ENCODE assay signal across 8 cellular contexts in genomic region chr13:32314271-32314967, GRCh38. TPM values are rescaled to one million over a fixed set of nuclear protein-coding genes. Genes with fewer than 3 reads are reported as not detected.
DNase-seq lines count a peak whose midpoint lies in the region; ATAC-seq lines count a peak whose summit lies in the region.

No MANE protein-coding gene starts in this region.

- intact Hi-C loops in Right ventricle myocardium superior (cut with DNase I), result loop anchor here (5.0 to 10.0 kb wide), 4 partner anchors 67 to 490 kb away; no protein-coding TSS in a partner anchor

- POLR2A ChIA-PET in T-cell (lab: Charles Lee), result interaction anchor here (0.6 to 1.7 kb wide), 8 partner anchors 9 to 225 kb away, joined by 3 to 6 read pairs (median 3); partner anchors contain the start of gene N4BP2L1 (in 1 of the 2)

- no peak for ATAC-seq in T-cell (replicated peaks in 1 of 4)
- peak; percentile 1 for ATAC-seq in Right ventricle myocardium superior (ENCODE audit: poor library complexity)
- no peak for ATAC-seq in GM21390 (IDR thresholded peaks at IDR 0.05; ENCODE audit: unreplicated experiment)
- no peak for ATAC-seq in HG03565 (IDR thresholded peaks at IDR 0.05; ENCODE audit: unreplicated experiment)
- no peak for ATAC-seq in HG02678 (IDR thresholded peaks at IDR 0.05; ENCODE audit: unreplicated experiment)

- H3K4me1 Mint-ChIP-seq in T-cell, result peaks cover 15 to 24% (median 23%) of the 10 kb centered on the region in 3 donors

- no peaks in the 10 kb centered on the region for H3K36me3 Mint-ChIP-seq in T-cell

- CTCF ChIA-PET in T-cell (lab: Charles Lee), result interaction anchor here (0.6 to 1.5 kb wide), 9 partner anchors 8 to 1229 kb away, joined by 3 to 9 read pairs (median 4); partner anchors contain the start of gene PDS5B (in 1 of the 2)

- DNase-seq in GF-D8 (lab: John Stamatoyannopoulos, UW) (peak; percentile 97), T-cell (no peak), Right ventricle myocardium superior (peak; percentile 81), retina (peak; percentile 9), NCI-H2107 (lab: John Stamatoyannopoulos, UW) (no peak)

- H3K9me3 Mint-ChIP-seq in T-cell, result no peaks in the 10 kb centered on the region

- peak overlapping the region; percentile 94 to 96 (median 95) for H3K4me3 Mint-ChIP-seq in T-cell

- H3K27ac Mint-ChIP-seq in T-cell, result peak overlapping the region; percentile 99

- no peaks in the 10 kb centered on the region for H3K27me3 Mint-ChIP-seq in T-cell

RNA-seq across cellular contexts. Expression of gene ZAR1L, which starts 0.7 kb away (rescaled TPM):
- not detected for total RNA-seq in T-cell
- total RNA-seq in Right ventricle myocardium superior, result not detected

RNA-seq across cellular contexts. Expression of gene BRCA2, which starts 0.9 kb away (rescaled TPM):
- total RNA-seq in T-cell (1 to 10 TPM; 2.2 to 4.7 (median 3.1) TPM), Right ventricle myocardium superior (0.43 TPM)

Comparison
In these comparisons a context has a peak if more than half of its experiments do, and no peak if none do; other contexts are left out.
1. DNase-seq: peak in GF-D8 (single experiment), Right ventricle myocardium superior (single experiment) and retina (single experiment); none in T-cell (0 of 34) and NCI-H2107 (single experiment).